In genomic region chr4:188879598-188879997, GRCh38 we compare ENCODE assay signal across 25 cellular contexts.
"Had no signal": no experiment of that assay in that cellular context is flagged by ENCODE, and none has a peak within 500 bp of the region (broad histone marks: within the 10 kb centered on the region; RNA-seq: fewer than 3 reads in every experiment).

No MANE protein-coding gene starts in this region.

- H3K27ac ChIP-seq: KMS-11, Peyer's patch, RWPE1, SJCRH30 had no signal

- H3K4me3 ChIP-seq: MG63, Peyer's patch, SJCRH30 had no signal

- DNase-seq: activated CD4-positive, alpha-beta T cell treated with anti-CD3 and anti-CD28 coated beads for 48 hours; activated CD4-positive, alpha-beta T cell treated with anti-CD3 and anti-CD28 coated beads, Interleukin-2, amount 50 U/mL, for 48 hours; activated CD4-positive, CD25-positive, alpha-beta regulatory T cell treated with anti-CD3 and anti-CD28 coated beads, Interleukin-2, amount 50 U/mL, for 72 hours; activated gamma-delta T cell treated with Interleukin-2 at 50 U/mL for 16 hours; activated naive CD4-positive, alpha-beta T cell treated with anti-CD3 and anti-CD28 coated beads, Interleukin-2, amount 10 ng/mL, durations not matched to agents 7 days and 5 days; activated naive CD8-positive, alpha-beta T cell treated with anti-CD3 and anti-CD28 coated beads for 36 hours; activated T-cell treated with anti-CD3 and anti-CD28 coated beads for 4 hours; activated T-cell treated with anti-CD3 and anti-CD28 coated beads, Interleukin-2, amount 50 U/mL, for 72 hours; cerebellar nuclear complex; MG63; NCI-H1105; NCI-H1436 treated with DMSO at 0.1 percent for 48 hours; NCI-H187; NCI-H2081; NCI-H510A treated with DMSO at 0.1 percent for 48 hours; NCI-H69; Peyer's patch; Right ventricle myocardium superior; SJCRH30; SK-N-SH had no signal

- H3K27me3 Mint-ChIP-seq: activated naive CD4-positive, alpha-beta T cell treated with anti-CD3 and anti-CD28 coated beads, Interleukin-2, amount 10 ng/mL, durations not matched to agents 7 days and 5 days; activated naive CD8-positive, alpha-beta T cell treated with anti-CD3 and anti-CD28 coated beads for 36 hours had no signal

- H3K9me3 ChIP-seq: MG63, Peyer's patch, SJCRH30, SK-N-SH had no signal

- H3K27ac Mint-ChIP-seq: activated naive CD4-positive, alpha-beta T cell treated with anti-CD3 and anti-CD28 coated beads, Interleukin-2, amount 10 ng/mL, durations not matched to agents 7 days and 5 days; activated naive CD8-positive, alpha-beta T cell treated with anti-CD3 and anti-CD28 coated beads for 36 hours; activated T-cell treated with anti-CD3 and anti-CD28 coated beads, Interleukin-2, amount 50 U/mL, for 72 hours; activated T-helper 2 cell treated with anti-CD3 and anti-CD28 coated beads, Interferon-gamma antibody, Interleukin-2, Interleukin-4, amounts not matched to agents 10 μg/mL and 5 μg/mL and 100 μg/mL, durations not matched to agents 14 hours and 24 hours and 36 hours; T-helper 1 cell treated with Interleukin-12 subunit alpha and Interleukin-12 subunit beta and Interleukin-4 antibody, amounts not matched to agents 30 μg/mL and 1 μg/mL, for 36 hours; WTC11 had no signal

- H3K36me3 Mint-ChIP-seq: activated naive CD4-positive, alpha-beta T cell treated with anti-CD3 and anti-CD28 coated beads, Interleukin-2, amount 10 ng/mL, durations not matched to agents 7 days and 5 days; activated naive CD8-positive, alpha-beta T cell treated with anti-CD3 and anti-CD28 coated beads for 36 hours; WTC11 had no signal

- ATAC-seq: activated T-cell treated with anti-CD3 and anti-CD28 coated beads, Interleukin-2, amount 50 U/mL, for 72 hours; WTC11 had no signal

- H3K4me1 Mint-ChIP-seq: activated naive CD4-positive, alpha-beta T cell treated with anti-CD3 and anti-CD28 coated beads, Interleukin-2, amount 10 ng/mL, durations not matched to agents 7 days and 5 days; activated naive CD8-positive, alpha-beta T cell treated with anti-CD3 and anti-CD28 coated beads for 36 hours had no signal

- H3K36me3 ChIP-seq: MG63, Peyer's patch, SJCRH30 had no signal

- H3K27me3 ChIP-seq: MG63, Peyer's patch, SJCRH30 had no signal

- H3K9me3 Mint-ChIP-seq: WTC11 had no signal

- H3K4me3 Mint-ChIP-seq: activated naive CD4-positive, alpha-beta T cell treated with anti-CD3 and anti-CD28 coated beads, Interleukin-2, amount 10 ng/mL, durations not matched to agents 7 days and 5 days; activated naive CD8-positive, alpha-beta T cell treated with anti-CD3 and anti-CD28 coated beads for 36 hours; activated T-cell treated with anti-CD3 and anti-CD28 coated beads, Interleukin-2, amount 50 U/mL, for 72 hours; T-helper 1 cell treated with Interleukin-12 subunit alpha and Interleukin-12 subunit beta and Interleukin-4 antibody, amounts not matched to agents 30 μg/mL and 1 μg/mL, for 36 hours; WTC11 had no signal

- H3K4me1 ChIP-seq: Peyer's patch, SJCRH30 had no signal
